Comparison of ENCODE assay signal across 22 cellular contexts in genomic region chr7:21773326-21773725, GRCh38.
"Had no signal": no experiment of that assay in that cellular context is flagged by ENCODE, and none has a peak within 500 bp of the region (broad histone marks: within the 10 kb centered on the region; RNA-seq: fewer than 3 reads in every experiment).

No MANE protein-coding gene starts in this region.

- H3K36me3 Mint-ChIP-seq: activated CD4-positive, alpha-beta memory T cell treated with anti-CD3 and anti-CD28 coated beads for 36 hours; activated CD8-positive, alpha-beta memory T cell treated with anti-CD3 and anti-CD28 coated beads, Interleukin-2, amount 10 ng/mL, durations not matched to agents 7 days and 5 days; activated naive CD4-positive, alpha-beta T cell treated with anti-CD3 and anti-CD28 coated beads, Interleukin-2, amount 10 ng/mL, durations not matched to agents 7 days and 5 days; naive thymus-derived CD8-positive, alpha-beta T cell had no signal

- H3K36me3 ChIP-seq: heart right ventricle, upper lobe of left lung, WERI-Rb-1 had no signal

- H3K27me3 ChIP-seq: foreskin keratinocyte, testis, upper lobe of left lung had no signal

- H3K9me3 ChIP-seq: heart right ventricle, psoas muscle, testis, upper lobe of left lung had no signal

- H3K4me1 Mint-ChIP-seq: activated CD8-positive, alpha-beta memory T cell treated with anti-CD3 and anti-CD28 coated beads, Interleukin-2, amount 10 ng/mL, durations not matched to agents 7 days and 5 days had no signal

- H3K4me1 ChIP-seq: foreskin keratinocyte, psoas muscle, testis, upper lobe of left lung had no signal

- H3K27ac Mint-ChIP-seq: activated CD4-positive, alpha-beta memory T cell treated with anti-CD3 and anti-CD28 coated beads for 36 hours; activated CD4-positive, alpha-beta T cell treated with anti-CD3 and anti-CD28 coated beads for 36 hours; activated CD8-positive, alpha-beta memory T cell treated with anti-CD3 and anti-CD28 coated beads, Interleukin-2, amount 10 ng/mL, durations not matched to agents 7 days and 5 days; activated naive CD4-positive, alpha-beta T cell treated with anti-CD3 and anti-CD28 coated beads, Interleukin-2, amount 10 ng/mL, durations not matched to agents 7 days and 5 days; activated T-helper 2 cell treated with anti-CD3 and anti-CD28 coated beads, Interferon-gamma antibody, Interleukin-2, Interleukin-4, amounts not matched to agents 10 μg/mL and 5 μg/mL and 100 μg/mL, durations not matched to agents 14 hours and 24 hours and 36 hours; naive thymus-derived CD8-positive, alpha-beta T cell; stimulated activated naive CD8-positive, alpha-beta T cell treated with anti-CD3 and anti-CD28 coated beads, Interleukin-15, Interleukin-2, amounts not matched to agents 100 ng/mL and 50 ng/mL, for 24 hours; T-helper 17 cell had no signal

- H3K9me3 Mint-ChIP-seq: activated CD4-positive, alpha-beta memory T cell treated with anti-CD3 and anti-CD28 coated beads for 36 hours; activated naive CD4-positive, alpha-beta T cell treated with anti-CD3 and anti-CD28 coated beads, Interleukin-2, amount 10 ng/mL, durations not matched to agents 7 days and 5 days; activated T-helper 2 cell treated with anti-CD3 and anti-CD28 coated beads, Interferon-gamma antibody, Interleukin-2, Interleukin-4, amounts not matched to agents 10 μg/mL and 5 μg/mL and 100 μg/mL, durations not matched to agents 14 hours and 24 hours and 36 hours; naive thymus-derived CD8-positive, alpha-beta T cell; stimulated activated naive CD8-positive, alpha-beta T cell treated with anti-CD3 and anti-CD28 coated beads, Interleukin-15, Interleukin-2, amounts not matched to agents 100 ng/mL and 50 ng/mL, for 24 hours had no signal

- H3K4me3 ChIP-seq: coronary artery, heart right ventricle, lung, psoas muscle, testis, upper lobe of left lung had no signal

- H3K27ac ChIP-seq: coronary artery, foreskin keratinocyte, heart right ventricle, psoas muscle, testis, upper lobe of left lung, WERI-Rb-1 had no signal

- ATAC-seq: activated CD4-positive, alpha-beta T cell treated with anti-CD3 and anti-CD28 coated beads for 36 hours; activated CD8-positive, alpha-beta memory T cell treated with anti-CD3 and anti-CD28 coated beads, Interleukin-2, amount 10 ng/mL, durations not matched to agents 7 days and 5 days; foreskin keratinocyte; heart right ventricle; naive thymus-derived CD8-positive, alpha-beta T cell; psoas muscle; sciatic nerve; T-helper 17 cell had no signal

- DNase-seq: activated CD4-positive, alpha-beta memory T cell treated with anti-CD3 and anti-CD28 coated beads for 36 hours; activated CD4-positive, alpha-beta T cell treated with anti-CD3 and anti-CD28 coated beads for 36 hours; activated CD8-positive, alpha-beta memory T cell treated with anti-CD3 and anti-CD28 coated beads, Interleukin-2, amount 10 ng/mL, durations not matched to agents 7 days and 5 days; activated naive CD4-positive, alpha-beta T cell treated with anti-CD3 and anti-CD28 coated beads, Interleukin-2, amount 10 ng/mL, durations not matched to agents 7 days and 5 days; activated T-cell treated with anti-CD3 and anti-CD28 coated beads, Interleukin-2, amount 50 U/mL, for 1 hour; central memory CD4-positive, alpha-beta T cell; effector CD8-positive, alpha-beta T cell; foreskin keratinocyte; heart right ventricle; islet precursor cell; naive thymus-derived CD8-positive, alpha-beta T cell; occipital lobe; psoas muscle; T-helper 17 cell; testis; upper lobe of left lung; WERI-Rb-1 had no signal

- H3K4me3 Mint-ChIP-seq: activated CD4-positive, alpha-beta memory T cell treated with anti-CD3 and anti-CD28 coated beads for 36 hours; activated CD4-positive, alpha-beta T cell treated with anti-CD3 and anti-CD28 coated beads for 36 hours; activated CD8-positive, alpha-beta memory T cell treated with anti-CD3 and anti-CD28 coated beads, Interleukin-2, amount 10 ng/mL, durations not matched to agents 7 days and 5 days; activated naive CD4-positive, alpha-beta T cell treated with anti-CD3 and anti-CD28 coated beads, Interleukin-2, amount 10 ng/mL, durations not matched to agents 7 days and 5 days; naive thymus-derived CD8-positive, alpha-beta T cell; stimulated activated naive CD8-positive, alpha-beta T cell treated with anti-CD3 and anti-CD28 coated beads, Interleukin-15, Interleukin-2, amounts not matched to agents 100 ng/mL and 50 ng/mL, for 24 hours; T-helper 17 cell had no signal
